In the genomic region with DNA sequence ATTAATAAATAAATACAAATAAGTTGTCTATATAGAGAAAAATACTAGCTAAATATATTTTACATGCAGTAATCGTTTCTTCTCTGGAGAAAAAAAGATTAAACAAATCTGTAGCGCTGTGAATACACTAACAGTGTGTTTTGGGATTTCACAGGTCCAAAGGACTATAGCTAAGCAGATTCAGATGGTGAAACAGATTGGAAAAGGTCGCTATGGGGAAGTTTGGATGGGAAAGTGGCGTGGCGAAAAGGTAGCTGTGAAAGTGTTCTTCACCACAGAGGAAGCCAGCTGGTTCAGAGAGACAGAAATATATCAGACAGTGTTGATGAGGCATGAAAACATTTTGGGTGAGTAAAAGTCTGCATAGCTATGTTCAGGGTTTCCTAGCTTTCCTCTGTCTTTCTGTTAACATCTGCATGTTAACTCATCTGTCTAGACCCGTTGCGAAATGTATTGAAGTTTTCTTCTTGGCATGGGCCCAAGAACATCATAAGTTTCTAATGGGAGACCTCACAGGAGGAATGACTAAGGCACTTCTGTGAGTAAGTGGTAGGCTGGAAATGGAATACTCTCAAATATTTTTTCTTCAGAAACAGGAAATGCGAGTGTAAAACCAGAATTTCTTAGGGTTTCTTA, we compare ENCODE assay signal across 8 cellular contexts.
DNase-seq lines count a peak whose midpoint lies in the region; ATAC-seq, FAIRE-seq and TF ChIP-seq lines count a peak whose summit lies in the region.

No MANE protein-coding gene starts in this region.

- TF ChIP-seq CTCF in nephron (IDR thresholded peaks at IDR 0.05; ENCODE audit: unreplicated experiment in 3 of 3) = no peak

- intact Hi-C loops in activated T-helper 1 cell treated with anti-CD3 and anti-CD28 coated beads, Interleukin-12 subunit alpha, Interleukin-12 subunit beta, Interleukin-2, Interleukin-4 antibody, amounts not matched to agents 30 ng/mL and 10 ng/mL and 1 ng/mL, durations not matched to agents 14 hours and 24 hours and 36 hours (cut with micrococcal nuclease) = no loop called here

- peak; percentile 85 for FAIRE-seq in endometrium (lab: Jason Lieb, UNC)

- no peaks in the 10 kb centered on the region for H3K27me3 Mint-ChIP-seq in nephron (ENCODE audit: low read depth)
- H3K27me3 Mint-ChIP-seq in activated T-helper 1 cell treated with anti-CD3 and anti-CD28 coated beads, Interleukin-12 subunit alpha, Interleukin-12 subunit beta, Interleukin-2, Interleukin-4 antibody, amounts not matched to agents 30 ng/mL and 10 ng/mL and 1 ng/mL, durations not matched to agents 14 hours and 24 hours and 36 hours (ENCODE audit: insufficient read depth) = peaks cover 11% of the 10 kb centered on the region

- H3K4me3 Mint-ChIP-seq in nephron = no peak overlapping the region
- H3K4me3 Mint-ChIP-seq in activated T-helper 1 cell treated with anti-CD3 and anti-CD28 coated beads, Interleukin-12 subunit alpha, Interleukin-12 subunit beta, Interleukin-2, Interleukin-4 antibody, amounts not matched to agents 30 ng/mL and 10 ng/mL and 1 ng/mL, durations not matched to agents 14 hours and 24 hours and 36 hours = no peak overlapping the region

- H3K36me3 Mint-ChIP-seq in nephron (ENCODE audit: low read depth) = peaks cover 28% of the 10 kb centered on the region
- no peaks in the 10 kb centered on the region for H3K36me3 Mint-ChIP-seq in activated T-helper 1 cell treated with anti-CD3 and anti-CD28 coated beads, Interleukin-12 subunit alpha, Interleukin-12 subunit beta, Interleukin-2, Interleukin-4 antibody, amounts not matched to agents 30 ng/mL and 10 ng/mL and 1 ng/mL, durations not matched to agents 14 hours and 24 hours and 36 hours (ENCODE audit: low read depth)

- peaks cover 2% of the 10 kb centered on the region for H3K9me3 Mint-ChIP-seq in nephron
- no peaks in the 10 kb centered on the region for H3K9me3 Mint-ChIP-seq in activated T-helper 1 cell treated with anti-CD3 and anti-CD28 coated beads, Interleukin-12 subunit alpha, Interleukin-12 subunit beta, Interleukin-2, Interleukin-4 antibody, amounts not matched to agents 30 ng/mL and 10 ng/mL and 1 ng/mL, durations not matched to agents 14 hours and 24 hours and 36 hours

- peak overlapping the region in 2 of 3 experiments; percentile 39 to 62 for H3K27ac Mint-ChIP-seq in nephron
- no peak overlapping the region for H3K27ac Mint-ChIP-seq in activated T-helper 1 cell treated with anti-CD3 and anti-CD28 coated beads, Interleukin-12 subunit alpha, Interleukin-12 subunit beta, Interleukin-2, Interleukin-4 antibody, amounts not matched to agents 30 ng/mL and 10 ng/mL and 1 ng/mL, durations not matched to agents 14 hours and 24 hours and 36 hours

- in situ Hi-C loops in Caki2 (cut with HindIII; ENCODE audit: low pct_unique_long_range_greater_than_20kb, low sequenced_read_pairs) = no loop called here

- peak; percentile 86 for DNase-seq in Caki2 (ENCODE audit: low read depth)
- peak; percentile 84 for DNase-seq in MV-4-11 (lab: John Stamatoyannopoulos, UW)
- DNase-seq in DMS153 treated with DMSO at 0.1 percent for 48 hours (lab: John Stamatoyannopoulos, UW; ENCODE audit: unreplicated experiment) = no peak
- no peak for DNase-seq in activated T-helper 1 cell treated with anti-CD3 and anti-CD28 coated beads, Interleukin-12 subunit alpha, Interleukin-12 subunit beta, Interleukin-2, Interleukin-4 antibody, amounts not matched to agents 30 ng/mL and 10 ng/mL and 1 ng/mL, durations not matched to agents 14 hours and 24 hours and 36 hours (ENCODE audit: low spot score)
- no peak for DNase-seq in GF-D8 (lab: John Stamatoyannopoulos, UW)

- H3K4me1 Mint-ChIP-seq in nephron = peaks cover 14% of the 10 kb centered on the region
- H3K4me1 Mint-ChIP-seq in activated T-helper 1 cell treated with anti-CD3 and anti-CD28 coated beads, Interleukin-12 subunit alpha, Interleukin-12 subunit beta, Interleukin-2, Interleukin-4 antibody, amounts not matched to agents 30 ng/mL and 10 ng/mL and 1 ng/mL, durations not matched to agents 14 hours and 24 hours and 36 hours (ENCODE audit: low read depth) = peaks cover 6% of the 10 kb centered on the region

- no peak for ATAC-seq in HG03039 (IDR thresholded peaks at IDR 0.05; ENCODE audit: unreplicated experiment)

Comparison
In these comparisons a context has a peak if more than half of its experiments do, and no peak if none do; other contexts are left out.
1. DNase-seq: peak in Caki2 (single experiment) and MV-4-11 (single experiment); none in DMS153 treated with DMSO at 0.1 percent for 48 hours (single experiment), activated T-helper 1 cell treated with anti-CD3 and anti-CD28 coated beads, Interleukin-12 subunit alpha, Interleukin-12 subunit beta, Interleukin-2, Interleukin-4 antibody, amounts not matched to agents 30 ng/mL and 10 ng/mL and 1 ng/mL, durations not matched to agents 14 hours and 24 hours and 36 hours (single experiment) and GF-D8 (single experiment).